Comparison of ENCODE assay signal across 15 cellular contexts in the genomic region with DNA sequence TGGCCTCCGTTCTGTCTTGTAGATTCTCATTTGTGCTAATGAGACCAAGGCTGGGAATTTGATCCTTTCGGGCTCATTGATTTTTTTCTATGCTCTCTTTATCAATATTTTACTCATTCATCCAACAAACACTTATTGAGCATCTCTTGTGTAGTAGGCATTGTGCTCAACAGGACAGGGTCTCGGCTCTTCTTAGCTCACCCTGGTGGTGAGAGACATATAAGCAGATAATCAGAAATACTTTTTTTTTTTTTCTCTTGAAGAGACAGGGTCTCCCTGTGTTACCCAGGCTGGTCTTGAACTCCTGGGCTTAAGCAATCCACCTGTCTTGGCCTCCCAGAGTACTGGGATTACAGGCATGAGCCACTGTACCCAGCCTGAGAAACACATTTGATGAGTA. TPM values are rescaled to one million over a fixed set of nuclear protein-coding genes. Genes with fewer than 3 reads are reported as not detected.
DNase-seq lines count a peak whose midpoint lies in the region; ATAC-seq and TF ChIP-seq lines count a peak whose summit lies in the region.
"Had no signal": no experiment of that assay in that cellular context is flagged by ENCODE, and none has a peak within 500 bp of the region (broad histone marks: within the 10 kb centered on the region; RNA-seq: fewer than 3 reads in every experiment).

No MANE protein-coding gene starts in this region.

- H3K36me3 ChIP-seq in HCT116 (ENCODE audit: control insufficient read depth in 1 of 2, insufficient read depth in 2 of 2, low read length in 2 of 2): no peaks in the 10 kb centered on the region
- H3K36me3 ChIP-seq: tibial artery had no signal

- H3K4me2 ChIP-seq in HCT116 (ENCODE audit: low read length): no peak overlapping the region

- CTCF ChIA-PET in Calu3 (lab: Charles Lee) (interaction anchor here (0.6 to 1.2 kb wide), 4 partner anchors 11 to 242 kb away, joined by 3 to 8 read pairs (median 3); partner anchors contain the start of gene SLC5A1), HCT116 (lab: Charles Lee) (interaction anchor here (0.9 to 1.7 kb wide), 2 partner anchors 18 to 45 kb away, joined by 3 to 6 read pairs; no protein-coding TSS in a partner anchor)

- RAD21 ChIA-PET in HCT116 (lab: Charles Lee; ENCODE audit: low non-redundant PET in 1 of 2, low total read pairs in 2 of 2, uncharacterized antibody in 2 of 2, unreplicated experiment in 2 of 2): no interaction called here

- H3K4me1 ChIP-seq in HCT116 (ENCODE audit: control insufficient read depth in 1 of 2, insufficient read depth in 2 of 2, low read length in 2 of 2): no peaks in the 10 kb centered on the region
- H3K4me1 ChIP-seq: psoas muscle, tibial artery had no signal

- H3K27ac ChIP-seq in HCT116 (ENCODE audit: low read depth, low read length): no peak overlapping the region
- H3K27ac ChIP-seq: psoas muscle, tibial artery had no signal

- no peak for TF ChIP-seq RAD21 in HCT116 (IDR thresholded peaks at IDR 0.05; ENCODE audit: low read depth)

- intact Hi-C loops in Calu3 (cut with micrococcal nuclease; ENCODE audit: unreplicated experiment): no loop called here
- intact Hi-C loops in HCT116 (cut with micrococcal nuclease): loop anchor here (10.0 kb wide), 1 partner anchor 920 kb away; no protein-coding TSS in a partner anchor

- DNase-seq in Calu3: no peak
- DNase-seq in HCT116 (ENCODE audit: low read depth, low spot score): no peak
- peak; percentile 25 for DNase-seq in iPS-NIHi11 (ENCODE audit: low spot score)
- DNase-seq in mesothelial cell of epicardium (ENCODE audit: low spot score in 2 of 2, unreplicated experiment in 2 of 2): no peak
- DNase-seq: activated CD4-positive, alpha-beta memory T cell treated with anti-CD3 and anti-CD28 coated beads, Interleukin-2, amount 10 ng/mL, durations not matched to agents 7 days and 5 days; effector memory CD8-positive, alpha-beta T cell; KG1; NCI-H146; psoas muscle; SHP77; tibial artery had no signal

- no peaks in the 10 kb centered on the region for H4K20me1 ChIP-seq in HCT116 (ENCODE audit: insufficient read depth)

- no peak overlapping the region for H3K4me3 ChIP-seq in HCT116 (replicated peaks in 1 of 2; ENCODE audit: low read depth in 1 of 2, low read length in 2 of 2)
- H3K4me3 ChIP-seq: psoas muscle, tibial artery had no signal

- H3K27me3 ChIP-seq in HCT116 (ENCODE audit: insufficient read depth, low read length): no peaks in the 10 kb centered on the region; the same call in 1 of the 2 replicates

- peaks cover 8% of the 10 kb centered on the region; the same call in 1 of the 2 replicates for H3K9me2 ChIP-seq in HCT116 (ENCODE audit: insufficient read depth)

- BruUV-seq in Calu3 (replicated peaks; lab: Mats Ljungman, UMichigan) (no TSS peak), HCT116 (replicated peaks; lab: Mats Ljungman, UMichigan) (no TSS peak)

- H3K36me3 Mint-ChIP-seq in Calu3 (ENCODE audit: insufficient read depth, unreplicated experiment) (no peaks in the 10 kb centered on the region), mesothelial cell of epicardium (no peaks in the 10 kb centered on the region)

- H3K27ac Mint-ChIP-seq in Calu3 (ENCODE audit: unreplicated experiment): no peak overlapping the region
- no peak overlapping the region for H3K27ac Mint-ChIP-seq in mesothelial cell of epicardium
- H3K27ac Mint-ChIP-seq: activated CD4-positive, alpha-beta memory T cell treated with anti-CD3 and anti-CD28 coated beads, Interleukin-2, amount 10 ng/mL, durations not matched to agents 7 days and 5 days; activated T-helper 2 cell treated with anti-CD3 and anti-CD28 coated beads, Interferon-gamma antibody, Interleukin-2, Interleukin-4, amounts not matched to agents 10 μg/mL and 5 μg/mL and 100 μg/mL, durations not matched to agents 14 hours and 24 hours and 36 hours; effector memory CD8-positive, alpha-beta T cell had no signal

- POLR2A ChIA-PET in HCT116 (lab: Charles Lee): no interaction called here

- H3K9me3 ChIP-seq in HCT116 (ENCODE audit: control insufficient read depth in 1 of 2, insufficient read depth in 1 of 2, low read depth in 1 of 2, low read length in 2 of 2): no peaks in the 10 kb centered on the region
- H3K9me3 ChIP-seq: psoas muscle, tibial artery had no signal

- no peak for TF ChIP-seq POLR2A in HCT116 (IDR thresholded peaks at IDR 0.05; ENCODE audit: borderline replicate concordance, extremely low read depth, insufficient read depth, insufficient read length)

- H3K27me3 Mint-ChIP-seq in Calu3 (ENCODE audit: unreplicated experiment) (peaks cover 29% of the 10 kb centered on the region), mesothelial cell of epicardium (ENCODE audit: low read depth) (peaks cover 11% of the 10 kb centered on the region)

- peak; percentile 35 for TF ChIP-seq CTCF in Calu3 (IDR thresholded peaks at IDR 0.05; ENCODE audit: unreplicated experiment)
- peak in 2 of 3 experiments; percentile 47 to 50; a peak in 4 of 6 replicates for TF ChIP-seq CTCF in HCT116 (IDR thresholded peaks at IDR 0.05 in 2 of 3, conservative IDR thresholded peaks at IDR 0.05 in 1 of 3; ENCODE audit: borderline replicate concordance in 1 of 3, insufficient read depth in 1 of 3, low read depth in 2 of 3, low read length in 2 of 3)
- no peak for TF ChIP-seq CTCF in mesothelial cell of epicardium (IDR thresholded peaks at IDR 0.05; ENCODE audit: unreplicated experiment)

- H3K9me3 Mint-ChIP-seq in Calu3 (ENCODE audit: low read depth, unreplicated experiment) (no peaks in the 10 kb centered on the region), mesothelial cell of epicardium (no peaks in the 10 kb centered on the region)
- H3K9me3 Mint-ChIP-seq: activated CD4-positive, alpha-beta memory T cell treated with anti-CD3 and anti-CD28 coated beads, Interleukin-2, amount 10 ng/mL, durations not matched to agents 7 days and 5 days; activated T-helper 2 cell treated with anti-CD3 and anti-CD28 coated beads, Interferon-gamma antibody, Interleukin-2, Interleukin-4, amounts not matched to agents 10 μg/mL and 5 μg/mL and 100 μg/mL, durations not matched to agents 14 hours and 24 hours and 36 hours; effector memory CD8-positive, alpha-beta T cell had no signal

- H3K9ac ChIP-seq in HCT116 (ENCODE audit: low read length): no peak overlapping the region

- H3K79me2 ChIP-seq in HCT116 (ENCODE audit: insufficient read depth, low read length): no peaks in the 10 kb centered on the region

- H3K4me3 Mint-ChIP-seq in Calu3 (ENCODE audit: low read depth, unreplicated experiment) (no peak overlapping the region), mesothelial cell of epicardium (no peak overlapping the region)
- H3K4me3 Mint-ChIP-seq: activated CD4-positive, alpha-beta memory T cell treated with anti-CD3 and anti-CD28 coated beads, Interleukin-2, amount 10 ng/mL, durations not matched to agents 7 days and 5 days; effector memory CD8-positive, alpha-beta T cell had no signal

- peaks cover 11% of the 10 kb centered on the region for H3K4me1 Mint-ChIP-seq in Calu3 (ENCODE audit: low read depth, unreplicated experiment)
- H3K4me1 Mint-ChIP-seq in mesothelial cell of epicardium: no peaks in the 10 kb centered on the region
- H3K4me1 Mint-ChIP-seq: activated CD4-positive, alpha-beta memory T cell treated with anti-CD3 and anti-CD28 coated beads, Interleukin-2, amount 10 ng/mL, durations not matched to agents 7 days and 5 days had no signal

- ATAC-seq in HCT116: peak; percentile 67
- peak; percentile 34; the same call in 1 of the 3 replicates for ATAC-seq in SK-N-SH treated with all-trans-retinoic acid at 6 μM for 48 hours
- no peak for ATAC-seq in GM19035 (IDR thresholded peaks at IDR 0.05; ENCODE audit: unreplicated experiment)
- no peak for ATAC-seq in HG03469 (IDR thresholded peaks at IDR 0.05; ENCODE audit: unreplicated experiment)
- ATAC-seq: effector memory CD8-positive, alpha-beta T cell; psoas muscle had no signal

- H2AFZ ChIP-seq in HCT116 (ENCODE audit: low read depth, low read length, poor library complexity, severe bottlenecking): no peak overlapping the region

TF ChIP-seq in HCT116, 20 proteins besides CTCF, POLR2A, EP300 and RAD21 (continues in another document):
- TF ChIP-seq MAX (IDR thresholded peaks at IDR 0.05): no peak

TF ChIP-seq in SK-N-SH treated with all-trans-retinoic acid at 6 μM for 48 hours, 23 proteins besides CTCF, POLR2A, EP300 and RAD21:
- TF ChIP-seq ZC3H10 (CRISPR knock-in tag; IDR thresholded peaks at IDR 0.05) (no peak), ZFP30 (CRISPR knock-in tag; IDR thresholded peaks at IDR 0.05) (no peak), ZNF565 (CRISPR knock-in tag; conservative IDR thresholded peaks at IDR 0.05; ENCODE audit: low read depth) (no peak), CSDC2 (CRISPR knock-in tag; IDR thresholded peaks at IDR 0.05) (no peak), ARNTL (CRISPR knock-in tag; IDR thresholded peaks at IDR 0.05; ENCODE audit: borderline replicate concordance, low read depth) (no peak), GLIS3 (CRISPR knock-in tag; IDR thresholded peaks at IDR 0.05) (no peak), ZFP3 (CRISPR knock-in tag; IDR thresholded peaks at IDR 0.05) (no peak)
TF ChIP-seq in SK-N-SH treated with all-trans-retinoic acid at 6 μM for 48 hours: peak in this region for 0.

RNA-seq across cellular contexts. Expression of gene SLC5A1, which starts 48.0 kb away (rescaled TPM):
- total RNA-seq in Calu3 (2022) (7.5 and 8.6 TPM in 2 replicates), HCT116 (2021; ENCODE audit: unreplicated experiment) (0.32 TPM), mesothelial cell of epicardium (not detected in 3 replicates)
- 0.30 and 0.39 TPM in 2 replicates for polyA plus RNA-seq in HCT116 (2012)
- total RNA-seq: activated CD4-positive, alpha-beta memory T cell treated with anti-CD3 and anti-CD28 coated beads, Interleukin-2, amount 10 ng/mL, durations not matched to agents 7 days and 5 days; activated T-helper 2 cell treated with anti-CD3 and anti-CD28 coated beads, Interferon-gamma antibody, Interleukin-2, Interleukin-4, amounts not matched to agents 10 μg/mL and 5 μg/mL and 100 μg/mL, durations not matched to agents 14 hours and 24 hours and 36 hours had no signal

RNA-seq across cellular contexts. Expression of gene YWHAH, which starts 50.7 kb away (rescaled TPM):
- total RNA-seq in Calu3 (2022) (179 and 197 TPM in 2 replicates), HCT116 (2021; ENCODE audit: unreplicated experiment) (140 TPM), mesothelial cell of epicardium (57.8 to 65.6 TPM (median 64.4 TPM) in 3 replicates)
- polyA plus RNA-seq in HCT116 (2012): 92.5 and 105 TPM in 2 replicates

Comparison
In these comparisons a context has a peak if more than half of its experiments do, and no peak if none do; other contexts are left out.
1. ATAC-seq: peak in HCT116 (single experiment) and SK-N-SH treated with all-trans-retinoic acid at 6 μM for 48 hours (single experiment); none in GM19035 (single experiment) and HG03469 (single experiment).